ENCODE assay signal across 15 cellular contexts in the genomic region with DNA sequence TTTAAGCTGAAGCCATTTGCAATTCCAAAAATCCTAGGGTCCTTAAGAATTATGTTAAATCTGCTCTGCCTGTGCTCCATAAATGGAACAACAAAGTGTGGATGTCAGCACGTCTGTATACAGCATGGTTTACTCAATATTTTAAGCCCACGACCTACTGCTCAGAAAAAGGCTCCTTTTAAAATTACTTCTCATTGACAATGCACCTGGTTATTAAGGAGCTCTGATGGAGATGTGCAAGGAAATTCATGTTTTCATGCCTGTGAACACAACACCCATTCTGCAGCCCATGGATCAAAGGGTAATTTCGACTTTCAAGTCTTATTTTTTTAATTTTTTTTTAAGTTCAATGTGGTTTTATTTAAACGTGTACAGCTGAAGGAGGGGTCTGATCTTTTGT. TPM values are rescaled to one million over a fixed set of nuclear protein-coding genes. Genes with fewer than 3 reads are reported as not detected.
DNase-seq lines count a peak whose midpoint lies in the region; ATAC-seq and TF ChIP-seq lines count a peak whose summit lies in the region.
"Had no signal": no experiment of that assay in that cellular context is flagged by ENCODE, and none has a peak within 500 bp of the region (broad histone marks: within the 10 kb centered on the region; RNA-seq: fewer than 3 reads in every experiment).

No MANE protein-coding gene starts in this region.

- no peaks in the 10 kb centered on the region for H3K9me3 Mint-ChIP-seq in T-helper 2 cell treated with Interferon-gamma antibody and Interleukin-4, amounts not matched to agents 5 μg/mL and 100 μg/mL, for 36 hours
- H3K9me3 Mint-ChIP-seq in natural killer cell = no peaks in the 10 kb centered on the region
- H3K9me3 Mint-ChIP-seq in natural killer cell treated with Interleukin-12 subunit alpha and Interleukin-12 subunit beta and Interleukin-15 and Interleukin-18, amount 100 ng/mL, for 72 hours = no peaks in the 10 kb centered on the region
- H3K9me3 Mint-ChIP-seq: CD4-positive, alpha-beta memory T cell; CD8-positive, alpha-beta memory T cell had no signal

- peaks cover 16% of the 10 kb centered on the region for H3K36me3 Mint-ChIP-seq in T-helper 2 cell treated with Interferon-gamma antibody and Interleukin-4, amounts not matched to agents 5 μg/mL and 100 μg/mL, for 36 hours (ENCODE audit: low read depth)
- no peaks in the 10 kb centered on the region for H3K36me3 Mint-ChIP-seq in natural killer cell
- H3K36me3 Mint-ChIP-seq in natural killer cell treated with Interleukin-12 subunit alpha and Interleukin-12 subunit beta and Interleukin-15 and Interleukin-18, amount 100 ng/mL, for 72 hours = peaks cover 6% of the 10 kb centered on the region

- TF ChIP-seq CTCF in natural killer cell (IDR thresholded peaks at IDR 0.05) = no peak

- no peak for ATAC-seq in natural killer cell
- no peak for ATAC-seq in natural killer cell treated with Interleukin-12 subunit alpha and Interleukin-12 subunit beta and Interleukin-15 and Interleukin-18, amount 100 ng/mL, for 72 hours
- ATAC-seq: A549 had no signal

- no peak overlapping the region for H3K4me3 Mint-ChIP-seq in T-helper 2 cell treated with Interferon-gamma antibody and Interleukin-4, amounts not matched to agents 5 μg/mL and 100 μg/mL, for 36 hours
- H3K4me3 Mint-ChIP-seq in natural killer cell = no peak overlapping the region
- no peak overlapping the region for H3K4me3 Mint-ChIP-seq in natural killer cell treated with Interleukin-12 subunit alpha and Interleukin-12 subunit beta and Interleukin-15 and Interleukin-18, amount 100 ng/mL, for 72 hours
- H3K4me3 Mint-ChIP-seq: B cell; CD8-positive, alpha-beta memory T cell had no signal

- peaks cover 39% of the 10 kb centered on the region for H3K4me1 Mint-ChIP-seq in T-helper 2 cell treated with Interferon-gamma antibody and Interleukin-4, amounts not matched to agents 5 μg/mL and 100 μg/mL, for 36 hours (ENCODE audit: low read depth)
- peaks cover 30 to 43% of the 10 kb centered on the region in 2 donors for H3K4me1 Mint-ChIP-seq in natural killer cell
- H3K4me1 Mint-ChIP-seq in natural killer cell treated with Interleukin-12 subunit alpha and Interleukin-12 subunit beta and Interleukin-15 and Interleukin-18, amount 100 ng/mL, for 72 hours (ENCODE audit: low read depth in 2 of 2) = peaks cover 26 to 27% of the 10 kb centered on the region in 2 donors
- H3K4me1 Mint-ChIP-seq: B cell had no signal

- DNase-seq in T-helper 2 cell treated with Interferon-gamma antibody and Interleukin-4, amounts not matched to agents 5 μg/mL and 100 μg/mL, for 36 hours (ENCODE audit: low spot score) = no peak
- no peak for DNase-seq in T-helper 2 cell
- DNase-seq in natural killer cell = no peak
- DNase-seq in natural killer cell treated with Interleukin-12 subunit alpha and Interleukin-12 subunit beta and Interleukin-15 and Interleukin-18, amount 100 ng/mL, for 72 hours (ENCODE audit: low spot score) = no peak
- no peak for DNase-seq in DMS53 (lab: John Stamatoyannopoulos, UW)
- DNase-seq: AML-193; CD4-positive, alpha-beta memory T cell; CD8-positive, alpha-beta memory T cell; COR-L47; DMS 273 treated with DMSO at 0.1 percent for 48 hours; DMS153; DMS79 treated with DMSO at 0.1 percent for 48 hours; GF-D8 had no signal

- H3K27me3 Mint-ChIP-seq in T-helper 2 cell treated with Interferon-gamma antibody and Interleukin-4, amounts not matched to agents 5 μg/mL and 100 μg/mL, for 36 hours (ENCODE audit: low read depth) = no peaks in the 10 kb centered on the region
- no peaks in the 10 kb centered on the region for H3K27me3 Mint-ChIP-seq in natural killer cell (ENCODE audit: low read depth in 2 of 2)
- H3K27me3 Mint-ChIP-seq in natural killer cell treated with Interleukin-12 subunit alpha and Interleukin-12 subunit beta and Interleukin-15 and Interleukin-18, amount 100 ng/mL, for 72 hours = no peaks in the 10 kb centered on the region
- H3K27me3 Mint-ChIP-seq: B cell; CD4-positive, alpha-beta memory T cell; CD8-positive, alpha-beta memory T cell had no signal

- intact Hi-C loops in natural killer cell (cut with micrococcal nuclease) = no loop called here

- H3K27ac Mint-ChIP-seq in T-helper 2 cell treated with Interferon-gamma antibody and Interleukin-4, amounts not matched to agents 5 μg/mL and 100 μg/mL, for 36 hours = peak overlapping the region; percentile 55
- H3K27ac Mint-ChIP-seq in natural killer cell = peak overlapping the region; percentile 80 to 85
- H3K27ac Mint-ChIP-seq in natural killer cell treated with Interleukin-12 subunit alpha and Interleukin-12 subunit beta and Interleukin-15 and Interleukin-18, amount 100 ng/mL, for 72 hours = no peak overlapping the region
- H3K27ac Mint-ChIP-seq: B cell had no signal

RNA-seq across cellular contexts. Expression of a gene that starts 48.1 kb away (rescaled TPM):
- 10 to 100 TPM; 45.7 to 54.1 (median 50.2) TPM for total RNA-seq in natural killer cell
- total RNA-seq in natural killer cell treated with Interleukin-12 subunit alpha and Interleukin-12 subunit beta and Interleukin-15 and Interleukin-18, amount 100 ng/mL, for 72 hours = 10 to 100 TPM; 16.3 to 17.9 TPM

Comparison
In these comparisons a context has a peak if more than half of its experiments do, and no peak if none do; other contexts are left out.
1. H3K27ac Mint-ChIP-seq: peak in T-helper 2 cell treated with Interferon-gamma antibody and Interleukin-4, amounts not matched to agents 5 μg/mL and 100 μg/mL, for 36 hours (single experiment) and natural killer cell (2 of 2); none in natural killer cell treated with Interleukin-12 subunit alpha and Interleukin-12 subunit beta and Interleukin-15 and Interleukin-18, amount 100 ng/mL, for 72 hours (0 of 2).